In the genomic region with DNA sequence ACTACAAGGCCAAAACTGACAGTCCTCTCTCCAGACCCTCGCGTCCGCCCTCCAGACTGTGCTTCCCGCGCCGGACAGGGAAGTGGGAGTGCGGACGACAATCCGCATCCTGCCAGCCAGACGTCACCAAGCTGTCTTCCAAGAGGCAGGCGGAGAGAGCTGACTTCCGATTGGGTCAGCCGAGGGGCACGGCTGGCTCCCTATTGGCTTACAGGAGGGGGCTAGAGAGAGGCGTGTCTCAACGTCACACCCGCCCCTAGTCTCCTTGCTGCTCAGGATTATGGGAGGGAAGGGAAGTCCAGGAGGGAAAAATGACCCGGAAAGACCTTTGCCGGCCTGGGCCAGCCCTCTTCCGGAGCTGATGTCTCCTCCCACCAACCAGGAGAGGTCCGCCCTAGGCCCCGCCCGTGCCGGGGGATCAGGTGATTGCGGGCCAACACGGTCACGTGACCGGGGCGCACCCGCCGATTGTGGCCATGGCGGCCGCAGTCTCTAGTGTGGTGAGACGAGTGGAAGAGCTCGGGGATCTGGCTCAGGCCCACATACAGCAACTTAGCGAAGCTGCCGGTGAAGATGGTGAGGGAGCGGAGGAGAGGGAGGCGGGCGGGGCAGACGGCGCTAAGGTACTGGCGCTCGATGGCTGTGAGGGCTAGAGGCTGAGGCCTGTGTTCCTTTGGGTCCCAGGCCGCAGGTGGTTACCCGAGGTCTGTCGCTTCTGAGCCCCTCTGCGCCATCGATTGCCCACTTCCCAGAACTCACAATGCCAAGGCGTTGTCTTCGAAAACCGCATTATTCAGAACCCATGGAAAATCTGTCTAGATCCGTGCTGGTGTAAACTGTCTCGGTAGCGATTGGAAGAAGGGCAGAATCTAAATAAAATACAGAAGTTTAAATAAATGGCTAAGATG, we compare ENCODE assay signal across 8 cellular contexts. TPM values are rescaled to one million over a fixed set of nuclear protein-coding genes. Genes with fewer than 3 reads are reported as not detected.
DNase-seq lines count a peak whose midpoint lies in the region; ATAC-seq lines count a peak whose summit lies in the region.

A gene with protein sequence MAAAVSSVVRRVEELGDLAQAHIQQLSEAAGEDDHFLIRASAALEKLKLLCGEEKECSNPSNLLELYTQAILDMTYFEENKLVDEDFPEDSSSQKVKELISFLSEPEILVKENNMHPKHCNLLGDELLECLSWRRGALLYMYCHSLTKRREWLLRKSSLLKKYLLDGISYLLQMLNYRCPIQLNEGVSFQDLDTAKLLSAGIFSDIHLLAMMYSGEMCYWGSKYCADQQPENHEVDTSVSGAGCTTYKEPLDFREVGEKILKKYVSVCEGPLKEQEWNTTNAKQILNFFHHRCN (plus strand): TSS at position 453 of the 908 bp plus-strand sequence. CDS start 24 bp downstream, at position 477.

- DNase-seq in AG08396 (ENCODE audit: low spot score) (peak; percentile 95), NCI-H345 treated with DMSO at 0.1 percent for 48 hours (lab: John Stamatoyannopoulos, UW; ENCODE audit: unreplicated experiment) (peak; percentile 99), immature natural killer cell (peak; percentile 97 to 99 (median 98)), smooth muscle cell of the brain vasculature (ENCODE audit: low read depth, low spot score) (peak; percentile 98)
- peak; percentile 91 to 95 (median 95) for DNase-seq in activated CD4-positive, CD25-positive, alpha-beta regulatory T cell (lab: John Stamatoyannopoulos, UW)
- DNase-seq in central memory CD4-positive, alpha-beta T cell, result peak; percentile 98

- H3K27ac Mint-ChIP-seq in immature natural killer cell, result peak within 1 kb of the TSS; percentile 92 to 99 (median 98)

- H3K4me3 Mint-ChIP-seq in immature natural killer cell, result peak within 1 kb of the TSS; percentile 91 to 96 (median 94)

- H3K36me3 Mint-ChIP-seq in immature natural killer cell, result peaks cover 4 to 20% (median 16%) of the 10 kb centered on the region in 3 donors

- H3K9me3 Mint-ChIP-seq in immature natural killer cell, result peaks cover 0 to 1% (median 0%) of the 10 kb centered on the region in 6 donors

- H3K4me1 Mint-ChIP-seq in immature natural killer cell, result peaks cover 28 to 44% of the 10 kb centered on the region in 2 donors

- ATAC-seq in GM19023 (IDR thresholded peaks at IDR 0.05; ENCODE audit: unreplicated experiment), result peak; percentile 99
- ATAC-seq in HG03280 (IDR thresholded peaks at IDR 0.05; ENCODE audit: unreplicated experiment), result peak; percentile 98

- peaks cover 9 to 20% (median 15%) of the 10 kb centered on the region in 3 donors for H3K27me3 Mint-ChIP-seq in immature natural killer cell (ENCODE audit: low read depth in 3 of 3)

RNA-seq across cellular contexts. Expression of the gene that starts here (rescaled TPM):
- polyA plus RNA-seq in immature natural killer cell, result 1 to 10 TPM; 3.5 to 9.2 (median 4.5) TPM

Comparison
In these comparisons a context has a peak if more than half of its experiments do, and no peak if none do; other contexts are left out.
1. Peak in every context shown above with its lines: DNase-seq and ATAC-seq.